ENCODE assay signal across 8 cellular contexts in the genomic region with DNA sequence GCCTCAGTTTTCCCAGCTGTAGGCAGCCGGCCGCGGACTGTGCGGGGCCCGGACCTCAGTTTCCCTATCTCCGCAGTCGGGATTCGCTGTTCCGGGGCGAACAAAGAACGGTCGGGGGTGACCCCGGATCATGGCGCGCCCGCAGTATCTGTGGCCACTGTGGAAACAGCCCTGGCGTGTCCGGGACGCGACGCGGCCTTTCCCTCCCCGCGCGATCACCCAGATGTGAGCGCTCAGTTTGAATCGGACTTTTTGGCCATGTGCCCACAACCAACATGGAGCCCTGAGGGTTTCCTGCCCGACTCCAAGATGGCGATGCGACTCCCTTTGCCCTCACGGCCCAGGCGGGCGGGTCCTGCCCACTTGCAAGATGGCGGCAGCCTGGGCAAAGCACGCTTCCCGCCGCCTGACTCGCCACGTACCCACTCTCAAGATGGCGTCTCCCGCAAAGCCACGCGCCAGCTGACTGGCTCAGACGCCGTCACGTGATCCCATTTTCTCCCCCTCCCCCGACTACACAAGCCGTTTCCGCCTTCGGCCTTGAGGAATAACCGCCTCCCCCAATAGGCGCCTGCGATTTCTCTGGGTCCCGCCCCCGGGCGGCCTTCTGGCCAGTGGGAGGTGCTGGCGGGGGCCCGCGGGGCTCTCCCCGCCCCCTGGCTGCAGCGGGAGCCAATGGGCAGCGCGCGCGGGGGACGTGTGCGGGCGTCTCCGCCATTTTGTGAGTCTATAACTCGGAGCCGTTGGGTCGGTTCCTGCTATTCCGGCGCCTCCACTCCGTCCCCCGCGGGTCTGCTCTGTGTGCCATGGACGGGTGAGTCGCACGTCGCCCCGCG. TPM values are rescaled to one million over a fixed set of nuclear protein-coding genes. Genes with fewer than 3 reads are reported as not detected.
DNase-seq lines count a peak whose midpoint lies in the region; ATAC-seq and TF ChIP-seq lines count a peak whose summit lies in the region.

A gene (plus strand): TSS at position 761 of the 836 bp plus-strand sequence. CDS start 46 bp downstream, at position 807.

- no peaks in the 10 kb centered on the region for H3K9me3 ChIP-seq in heart left ventricle

- H3K4me1 Mint-ChIP-seq in type B pancreatic cell (ENCODE audit: unreplicated experiment) = peaks cover 21% of the 10 kb centered on the region

- no peaks in the 10 kb centered on the region for H3K27me3 ChIP-seq in heart left ventricle

- H3K9me3 Mint-ChIP-seq in type B pancreatic cell = no peaks in the 10 kb centered on the region

- H3K27me3 Mint-ChIP-seq in type B pancreatic cell = peaks cover 6% of the 10 kb centered on the region

- WGBS in heart left ventricle, 4 donors = 0 to 1% (median 1%) methylated on average over 14 to 83 of the region's 83 CpGs

- intact Hi-C loops in T-helper 1 cell treated with Interleukin-12 subunit alpha and Interleukin-12 subunit beta and Interleukin-4 antibody, amounts not matched to agents 30 ng/mL and 1 ng/mL, for 36 hours (cut with micrococcal nuclease) = loop anchor here (1.0 to 5.0 kb wide), 13 partner anchors 66 to 1300 kb away; a partner anchor contains a TSS
- intact Hi-C loops in heart left ventricle (cut with DNase I) = loop anchor here in 1 of 10 donors (1.0 to 5.0 kb wide), 2 partner anchors 134 to 455 kb away; a partner anchor contains a TSS

- H3K4me3 Mint-ChIP-seq in type B pancreatic cell = peak within 1 kb of the TSS; percentile 97

- peaks cover 15% of the 10 kb centered on the region for H3K36me3 Mint-ChIP-seq in type B pancreatic cell

- H3K4me1 ChIP-seq in heart left ventricle = peaks cover 18 to 56% (median 48%) of the 10 kb centered on the region in 12 donors

- H3K36me3 ChIP-seq in heart left ventricle = peaks cover 0 to 28% (median 2%) of the 10 kb centered on the region in 9 donors

- in situ Hi-C loops in GM13976 (cut with MboI; ENCODE audit: low sequenced_read_pairs, unreplicated experiment) = no loop called here

- peak within 1 kb of the TSS; percentile 98 for H3K27ac Mint-ChIP-seq in type B pancreatic cell

- peak in 1 of 2 donors; percentile 61 for TF ChIP-seq POLR2A in heart left ventricle (IDR thresholded peaks at IDR 0.05)

- ATAC-seq in HG02870 (IDR thresholded peaks at IDR 0.05; ENCODE audit: unreplicated experiment) = peak; percentile 84
- ATAC-seq in heart left ventricle = peak; percentile 88 to 94 (median 92)

- H3K27ac ChIP-seq in heart left ventricle = peak within 1 kb of the TSS; percentile 93 to 100 (median 99)

- H3K4me3 ChIP-seq in heart left ventricle = peak within 1 kb of the TSS; percentile 67 to 100 (median 90)

- no peak for TF ChIP-seq CTCF in GM13976 (IDR thresholded peaks at IDR 0.05; ENCODE audit: borderline replicate concordance, control extremely low read depth, extremely low read depth, insufficient read depth, missing control alignments)
- TF ChIP-seq CTCF in heart left ventricle (IDR thresholded peaks at IDR 0.05) = peak in 6 of 12 donors; percentile 16 to 58 (median 32)
- TF ChIP-seq CTCF in type B pancreatic cell (conservative IDR thresholded peaks at IDR 0.05) = peak; percentile 12

- peak; percentile 99 for DNase-seq in GM13976 (ENCODE audit: low spot score)
- DNase-seq in NCI-H146 treated with DMSO at 0.1 percent for 48 hours (lab: John Stamatoyannopoulos, UW; ENCODE audit: unreplicated experiment) = peak; percentile 95
- peak; percentile 100 for DNase-seq in amniotic epithelial cell (ENCODE audit: low read depth)
- peak; percentile 100 for DNase-seq in heart left ventricle
- peak; percentile 100 for DNase-seq in pons (ENCODE audit: low spot score)
- peak; percentile 100 for DNase-seq in type B pancreatic cell (ENCODE audit: extremely low spot score, unreplicated experiment)

RNA-seq across cellular contexts. Expression of the gene that starts here (rescaled TPM):
- total RNA-seq in T-helper 1 cell treated with Interleukin-12 subunit alpha and Interleukin-12 subunit beta and Interleukin-4 antibody, amounts not matched to agents 30 ng/mL and 1 ng/mL, for 36 hours = 550 and 562 TPM in 2 replicates
- 100 to 1,000 TPM in 1 of 9 donors, 10 to 100 TPM in 8; 47.6 to 144 (median 55.6) TPM for total RNA-seq in heart left ventricle
- 10 to 100 TPM; 39.2 to 52.2 TPM for polyA plus RNA-seq in heart left ventricle
- 416 and 496 TPM in 2 replicates for total RNA-seq in type B pancreatic cell (ENCODE audit: low replicate concordance)

Comparison
In these comparisons a context has a peak if more than half of its experiments do, and no peak if none do; other contexts are left out.
1. Peak in every context shown above with its lines: DNase-seq, ATAC-seq, H3K4me3 ChIP-seq and H3K27ac ChIP-seq.